ENCODE assay signal across 16 cellular contexts in genomic region chr2:218035463-218036100, GRCh38. TPM values are rescaled to one million over a fixed set of nuclear protein-coding genes. Genes with fewer than 3 reads are reported as not detected.
A peak's percentile ranks its signal among the peaks of the same experiment; 100 is the strongest.
DNase-seq lines count a peak whose midpoint lies in the region; ATAC-seq and TF ChIP-seq lines count a peak whose summit lies in the region.
"Had no signal": no experiment of that assay in that cellular context is flagged by ENCODE, and none has a peak within 500 bp of the region (broad histone marks: within the 10 kb centered on the region; RNA-seq: fewer than 3 reads in every experiment).

No MANE protein-coding gene starts in this region.

- H3K27me3 Mint-ChIP-seq in T-helper 1 cell treated with Interleukin-12 subunit alpha and Interleukin-12 subunit beta and Interleukin-4 antibody, amounts not matched to agents 30 μg/mL and 1 μg/mL, for 36 hours (ENCODE audit: low read depth): peaks cover 8% of the 10 kb centered on the region
- H3K27me3 Mint-ChIP-seq in natural killer cell (ENCODE audit: low read depth in 2 of 2): peaks cover 25 to 34% of the 10 kb centered on the region in 2 donors
- peaks cover 21 to 35% of the 10 kb centered on the region in 2 donors for H3K27me3 Mint-ChIP-seq in natural killer cell treated with Interleukin-12 subunit alpha and Interleukin-12 subunit beta and Interleukin-15 and Interleukin-18, amount 100 ng/mL, for 72 hours
- peaks cover 10 to 16% of the 10 kb centered on the region in 2 donors for H3K27me3 Mint-ChIP-seq in stimulated activated naive B cell treated with anti-CD40 and anti-IgM and Interleukin-4, amounts not matched to agents 10 μg/mL and 1 μg/mL and 100 μg/mL, for 72 hours

- H3K9me3 ChIP-seq in esophagus muscularis mucosa: no peaks in the 10 kb centered on the region
- H3K9me3 ChIP-seq: BE2C, heart left ventricle, spleen had no signal

- H3K9me3 Mint-ChIP-seq in T-helper 1 cell treated with Interleukin-12 subunit alpha and Interleukin-12 subunit beta and Interleukin-4 antibody, amounts not matched to agents 30 μg/mL and 1 μg/mL, for 36 hours: peaks cover 5% of the 10 kb centered on the region
- H3K9me3 Mint-ChIP-seq in natural killer cell: no peaks in the 10 kb centered on the region
- H3K9me3 Mint-ChIP-seq in natural killer cell treated with Interleukin-12 subunit alpha and Interleukin-12 subunit beta and Interleukin-15 and Interleukin-18, amount 100 ng/mL, for 72 hours: no peaks in the 10 kb centered on the region
- H3K9me3 Mint-ChIP-seq in stimulated activated naive B cell treated with anti-CD40 and anti-IgM and Interleukin-4, amounts not matched to agents 10 μg/mL and 1 μg/mL and 100 μg/mL, for 72 hours: no peaks in the 10 kb centered on the region
- H3K9me3 Mint-ChIP-seq: activated B cell treated with CpG ODN at 0.5 μM for 24 hours, neural progenitor cell had no signal

- H3K36me3 Mint-ChIP-seq in T-helper 1 cell treated with Interleukin-12 subunit alpha and Interleukin-12 subunit beta and Interleukin-4 antibody, amounts not matched to agents 30 μg/mL and 1 μg/mL, for 36 hours (ENCODE audit: low read depth): peaks cover 2% of the 10 kb centered on the region
- no peaks in the 10 kb centered on the region for H3K36me3 Mint-ChIP-seq in natural killer cell
- H3K36me3 Mint-ChIP-seq in natural killer cell treated with Interleukin-12 subunit alpha and Interleukin-12 subunit beta and Interleukin-15 and Interleukin-18, amount 100 ng/mL, for 72 hours: no peaks in the 10 kb centered on the region
- no peaks in the 10 kb centered on the region for H3K36me3 Mint-ChIP-seq in stimulated activated naive B cell treated with anti-CD40 and anti-IgM and Interleukin-4, amounts not matched to agents 10 μg/mL and 1 μg/mL and 100 μg/mL, for 72 hours
- H3K36me3 Mint-ChIP-seq: neural progenitor cell had no signal

- TF ChIP-seq POLR2A in esophagus muscularis mucosa (IDR thresholded peaks at IDR 0.05; ENCODE audit: low read depth): no peak

- DNase-seq in T-helper 1 cell (no peak), natural killer cell (no peak), esophagus muscularis mucosa (ENCODE audit: extremely low spot score) (peak; percentile 84), DMS153 (lab: John Stamatoyannopoulos, UW) (no peak), HCEC 1CT (no peak)
- DNase-seq in natural killer cell treated with Interleukin-12 subunit alpha and Interleukin-12 subunit beta and Interleukin-15 and Interleukin-18, amount 100 ng/mL, for 72 hours (ENCODE audit: low spot score): no peak
- DNase-seq in stimulated activated naive B cell treated with anti-CD40 and anti-IgM and Interleukin-4, amounts not matched to agents 10 μg/mL and 1 μg/mL and 100 μg/mL, for 72 hours: no peak
- DNase-seq: activated B cell treated with CpG ODN at 0.5 μM for 24 hours, BE2C, mesenchymal stem cell, spleen had no signal

- 83% methylated on average over 11 of the region's 12 CpGs for WGBS in esophagus muscularis mucosa

- intact Hi-C loops in natural killer cell (cut with micrococcal nuclease): no loop called here
- intact Hi-C loops in esophagus muscularis mucosa (cut with DNase I): loop anchor here (5.0 kb wide), 1 partner anchor 148 kb away; no protein-coding TSS in a partner anchor

- H3K4me3 Mint-ChIP-seq in T-helper 1 cell treated with Interleukin-12 subunit alpha and Interleukin-12 subunit beta and Interleukin-4 antibody, amounts not matched to agents 30 μg/mL and 1 μg/mL, for 36 hours: peak overlapping the region; percentile 64
- peak overlapping the region; percentile 10 for H3K4me3 Mint-ChIP-seq in natural killer cell
- H3K4me3 Mint-ChIP-seq in natural killer cell treated with Interleukin-12 subunit alpha and Interleukin-12 subunit beta and Interleukin-15 and Interleukin-18, amount 100 ng/mL, for 72 hours: no peak overlapping the region
- H3K4me3 Mint-ChIP-seq in stimulated activated naive B cell treated with anti-CD40 and anti-IgM and Interleukin-4, amounts not matched to agents 10 μg/mL and 1 μg/mL and 100 μg/mL, for 72 hours: peak overlapping the region; percentile 47 to 54
- H3K4me3 Mint-ChIP-seq: neural progenitor cell had no signal

- no peaks in the 10 kb centered on the region for H3K36me3 ChIP-seq in esophagus muscularis mucosa
- H3K36me3 ChIP-seq: BE2C, heart left ventricle, neural progenitor cell, spleen had no signal

- peaks cover 17% of the 10 kb centered on the region for H3K4me1 Mint-ChIP-seq in T-helper 1 cell treated with Interleukin-12 subunit alpha and Interleukin-12 subunit beta and Interleukin-4 antibody, amounts not matched to agents 30 μg/mL and 1 μg/mL, for 36 hours (ENCODE audit: low read depth)
- peaks cover 7 to 25% of the 10 kb centered on the region in 2 donors for H3K4me1 Mint-ChIP-seq in natural killer cell
- peaks cover 10 to 12% of the 10 kb centered on the region in 2 donors for H3K4me1 Mint-ChIP-seq in natural killer cell treated with Interleukin-12 subunit alpha and Interleukin-12 subunit beta and Interleukin-15 and Interleukin-18, amount 100 ng/mL, for 72 hours (ENCODE audit: low read depth in 2 of 2)
- H3K4me1 Mint-ChIP-seq in stimulated activated naive B cell treated with anti-CD40 and anti-IgM and Interleukin-4, amounts not matched to agents 10 μg/mL and 1 μg/mL and 100 μg/mL, for 72 hours: peaks cover 4 to 13% of the 10 kb centered on the region in 2 donors

- peaks cover 4 to 16% (median 7%) of the 10 kb centered on the region in 4 donors for H3K4me1 ChIP-seq in esophagus muscularis mucosa

- no peak overlapping the region for H3K27ac ChIP-seq in esophagus muscularis mucosa (replicated peaks in 1 of 4)
- H3K27ac ChIP-seq: 22Rv1, heart left ventricle, neural progenitor cell had no signal

- TF ChIP-seq CTCF in natural killer cell (IDR thresholded peaks at IDR 0.05) (no peak), esophagus muscularis mucosa (IDR thresholded peaks at IDR 0.05) (no peak)

- TF ChIP-seq EP300 in esophagus muscularis mucosa (IDR thresholded peaks at IDR 0.05): no peak

- peaks cover 0 to 14% (median 0%) of the 10 kb centered on the region in 4 donors for H3K27me3 ChIP-seq in esophagus muscularis mucosa
- H3K27me3 ChIP-seq: BE2C had no signal

- peak overlapping the region in 1 of 4 donors; percentile 49 for H3K4me3 ChIP-seq in esophagus muscularis mucosa
- H3K4me3 ChIP-seq: neural progenitor cell had no signal

- H3K27ac Mint-ChIP-seq in T-helper 1 cell treated with Interleukin-12 subunit alpha and Interleukin-12 subunit beta and Interleukin-4 antibody, amounts not matched to agents 30 μg/mL and 1 μg/mL, for 36 hours: peak overlapping the region; percentile 61
- H3K27ac Mint-ChIP-seq in natural killer cell: peak overlapping the region in 1 of 2 donors; percentile 65
- H3K27ac Mint-ChIP-seq in natural killer cell treated with Interleukin-12 subunit alpha and Interleukin-12 subunit beta and Interleukin-15 and Interleukin-18, amount 100 ng/mL, for 72 hours: no peak overlapping the region
- H3K27ac Mint-ChIP-seq in stimulated activated naive B cell treated with anti-CD40 and anti-IgM and Interleukin-4, amounts not matched to agents 10 μg/mL and 1 μg/mL and 100 μg/mL, for 72 hours: no peak overlapping the region
- H3K27ac Mint-ChIP-seq: activated B cell treated with CpG ODN at 0.5 μM for 24 hours, neural progenitor cell had no signal

- ATAC-seq in natural killer cell: no peak
- ATAC-seq in natural killer cell treated with Interleukin-12 subunit alpha and Interleukin-12 subunit beta and Interleukin-15 and Interleukin-18, amount 100 ng/mL, for 72 hours: no peak
- ATAC-seq in stimulated activated naive B cell treated with anti-CD40 and anti-IgM and Interleukin-4, amounts not matched to agents 10 μg/mL and 1 μg/mL and 100 μg/mL, for 72 hours (replicated peaks): no peak

RNA-seq across cellular contexts. Expression of gene TNS1, which starts 32.8 kb away (rescaled TPM):
- 1 to 10 TPM; 1.1 to 3.0 (median 2.1) TPM for total RNA-seq in natural killer cell
- total RNA-seq in natural killer cell treated with Interleukin-12 subunit alpha and Interleukin-12 subunit beta and Interleukin-15 and Interleukin-18, amount 100 ng/mL, for 72 hours: 1 to 10 TPM in 1 of 2 donors, under 1 TPM in 1; 0.29 to 2.1 TPM
- 1,000 to 10,000 TPM; 1,001 to 2,170 (median 1,411) TPM for total RNA-seq in esophagus muscularis mucosa

RNA-seq across cellular contexts. Expression of gene RUFY4, which starts 33.5 kb away (rescaled TPM):
- total RNA-seq in natural killer cell (1 to 10 TPM in 2 of 3 donors, under 1 TPM in 1; 0.82 to 3.1 (median 1.8) TPM), esophagus muscularis mucosa (under 1 TPM in 1 of 4 donors, not detected in 3; 0.11 TPM)
- under 1 TPM in 1 of 2 donors, not detected in 1; 0.86 TPM for total RNA-seq in natural killer cell treated with Interleukin-12 subunit alpha and Interleukin-12 subunit beta and Interleukin-15 and Interleukin-18, amount 100 ng/mL, for 72 hours
- total RNA-seq: Right ventricle myocardium inferior had no signal

Comparison
In these comparisons a context has a peak if more than half of its experiments do, and no peak if none do; other contexts are left out.
1. RNA of gene TNS1, which starts 32.8 kb away (total RNA-seq): 1,001 to 2,170 TPM in esophagus muscularis mucosa; 1.1 to 3.0 TPM in natural killer cell and 0.29 to 2.1 TPM in natural killer cell treated with Interleukin-12 subunit alpha and Interleukin-12 subunit beta and Interleukin-15 and Interleukin-18, amount 100 ng/mL, for 72 hours; every median in the first group is over 100 times any median in the second.